ENCODE assay signal across 22 cellular contexts in the genomic region with DNA sequence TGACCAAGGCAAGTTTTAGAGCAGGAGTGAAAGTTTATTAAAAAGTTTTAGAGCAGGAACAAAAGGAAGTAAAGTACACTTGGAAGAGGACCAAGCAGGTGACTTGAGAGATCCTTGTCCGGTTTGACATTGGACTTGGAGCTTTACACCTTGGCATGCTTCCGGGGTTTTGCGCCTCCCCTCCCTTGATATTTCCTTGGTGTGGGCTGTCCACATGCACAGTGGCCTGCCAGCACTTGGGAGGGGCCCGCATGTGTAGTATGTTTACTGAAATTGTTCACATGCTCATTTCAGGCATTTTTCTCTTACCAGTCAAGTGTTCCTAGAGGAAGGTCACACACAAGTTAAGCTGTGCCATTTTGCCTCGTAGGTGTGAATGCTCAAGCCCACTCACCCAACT. TPM values are rescaled to one million over a fixed set of nuclear protein-coding genes. Genes with fewer than 3 reads are reported as not detected.
"Had no signal": no experiment of that assay in that cellular context is flagged by ENCODE, and none has a peak within 500 bp of the region (broad histone marks: within the 10 kb centered on the region; RNA-seq: fewer than 3 reads in every experiment).

No MANE protein-coding gene starts in this region.

- ATAC-seq: activated CD4-positive, CD25-positive, alpha-beta regulatory T cell treated with anti-CD3 and anti-CD28 coated beads, Interleukin-2, amount 50 U/mL, for 24 hours; activated T-cell treated with anti-CD3 and anti-CD28 coated beads, Interleukin-2, amount 50 U/mL, for 72 hours; left ventricle myocardium superior; natural killer cell; right cardiac atrium; T-cell had no signal

- H3K27me3 ChIP-seq: cardiac muscle cell, heart right ventricle, tibial nerve had no signal

- H3K27ac ChIP-seq: cardiac muscle cell, heart right ventricle, psoas muscle had no signal

- H3K4me3 ChIP-seq: cardiac muscle cell had no signal

- DNase-seq: activated CD4-positive, alpha-beta memory T cell treated with anti-CD3 and anti-CD28 coated beads, Interleukin-2, amount 10 ng/mL, durations not matched to agents 7 days and 5 days; activated CD4-positive, alpha-beta T cell treated with anti-CD3 and anti-CD28 coated beads, Interleukin-2, amount 10 ng/mL, durations not matched to agents 24 days and 14 days; activated effector memory CD4-positive, alpha-beta T cell treated with anti-CD3 and anti-CD28 coated beads, Interleukin-2, amount 50 U/mL, for 16 hours; activated naive CD4-positive, alpha-beta T cell treated with anti-CD3 and anti-CD28 coated beads, Interleukin-2, amount 10 ng/mL, durations not matched to agents 7 days and 5 days; activated T-cell treated with anti-CD3 and anti-CD28 coated beads, Interleukin-2, amount 50 U/mL, for 72 hours; amygdala; effector CD4-positive, alpha-beta T cell; foreskin fibroblast; heart right ventricle; kidney; left ventricle myocardium superior; natural killer cell; psoas muscle; right cardiac atrium; stimulated activated CD4-positive, alpha-beta T cell treated with anti-CD3 and anti-CD28 coated beads, Interleukin-1b, Interleukin-23, amount 100 ng/mL, for 48 hours; T-cell had no signal

- H3K9me3 ChIP-seq: heart right ventricle, psoas muscle, tibial nerve had no signal

- FAIRE-seq: endometrium, kidney had no signal

- H3K4me1 ChIP-seq: psoas muscle had no signal

- H3K36me3 ChIP-seq: cardiac muscle cell, heart right ventricle, tibial nerve had no signal

RNA-seq across cellular contexts. Expression of gene THRSP, which starts 19.0 kb away (rescaled TPM):
- total RNA-seq: activated CD4-positive, alpha-beta memory T cell treated with anti-CD3 and anti-CD28 coated beads, Interleukin-2, amount 10 ng/mL, durations not matched to agents 7 days and 5 days; activated CD4-positive, alpha-beta T cell treated with anti-CD3 and anti-CD28 coated beads, Interleukin-2, amount 10 ng/mL, durations not matched to agents 24 days and 14 days; activated T-cell treated with anti-CD3 and anti-CD28 coated beads, Interleukin-2, amount 50 U/mL, for 72 hours; cardiac muscle cell; epithelial cell of proximal tubule; kidney; natural killer cell; osteocyte; T-cell had no signal
- polyA plus RNA-seq: cardiac muscle cell had no signal
